Comparison of ENCODE assay signal across 24 cellular contexts in the genomic region with DNA sequence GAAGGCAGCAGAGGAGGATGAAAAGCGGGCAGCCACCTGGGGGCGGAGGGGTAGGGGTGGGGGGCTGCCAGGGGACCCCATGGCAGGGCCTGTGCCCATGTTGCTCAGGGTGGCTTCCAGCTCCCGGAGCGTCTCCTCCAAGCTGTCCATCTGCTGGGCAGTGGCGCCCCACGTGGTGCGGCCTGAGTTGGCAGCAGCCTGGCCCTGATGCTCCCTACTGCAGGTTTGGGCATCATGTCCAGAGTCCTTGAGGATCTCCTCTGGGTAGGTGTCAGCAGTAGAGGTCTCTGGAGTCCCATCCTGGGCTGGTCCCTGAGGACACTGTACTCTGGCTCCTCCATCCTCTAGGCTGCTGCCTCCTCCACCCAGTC.
"Had no signal": no experiment of that assay in that cellular context is flagged by ENCODE, and none has a peak within 500 bp of the region (broad histone marks: within the 10 kb centered on the region; RNA-seq: fewer than 3 reads in every experiment).

No MANE protein-coding gene starts in this region.

- DNase-seq: activated CD4-positive, alpha-beta T cell treated with anti-CD3 and anti-CD28 coated beads, Interleukin-2, amount 10 ng/mL, durations not matched to agents 7 days and 5 days; activated CD4-positive, CD25-positive, alpha-beta regulatory T cell treated with anti-CD3 and anti-CD28 coated beads, Interleukin-2, amount 50 U/mL, for 72 hours; activated CD8-positive, alpha-beta memory T cell treated with anti-CD3 and anti-CD28 coated beads, Interleukin-2, amount 10 ng/mL, durations not matched to agents 7 days and 5 days; activated CD8-positive, alpha-beta T cell treated with anti-CD3 and anti-CD28 coated beads for 36 hours; activated gamma-delta T cell; activated naive CD4-positive, alpha-beta T cell treated with anti-CD3 and anti-CD28 coated beads, Interleukin-2, amount 50 U/mL, for 16 hours; activated naive CD8-positive, alpha-beta T cell treated with anti-CD3 and anti-CD28 coated beads, Interleukin-2, amount 50 U/mL, for 24 hours; activated T-cell treated with anti-CD3 and anti-CD28 coated beads for 4 hours; cortex of kidney; erythroblast; foreskin keratinocyte; kidney; naive B cell; pancreas; psoas muscle; right cardiac atrium; stimulated activated naive B cell treated with anti-CD40 and anti-IgM and Interleukin-4, amounts not matched to agents 10 μg/mL and 1 μg/mL and 100 μg/mL, for 72 hours; transverse colon had no signal

- H3K4me1 ChIP-seq: foreskin keratinocyte, pancreas, psoas muscle, transverse colon had no signal

- H3K27me3 ChIP-seq: foreskin keratinocyte, pancreas had no signal

- H3K4me1 Mint-ChIP-seq: activated CD4-positive, alpha-beta T cell treated with anti-CD3 and anti-CD28 coated beads, Interleukin-2, amount 10 ng/mL, durations not matched to agents 7 days and 5 days; activated CD8-positive, alpha-beta memory T cell treated with anti-CD3 and anti-CD28 coated beads, Interleukin-2, amount 10 ng/mL, durations not matched to agents 7 days and 5 days; activated naive CD8-positive, alpha-beta T cell treated with anti-CD3 and anti-CD28 coated beads, Interleukin-2, amount 50 U/mL, for 24 hours; neural crest cell had no signal

- H3K36me3 Mint-ChIP-seq: activated CD8-positive, alpha-beta memory T cell treated with anti-CD3 and anti-CD28 coated beads, Interleukin-2, amount 10 ng/mL, durations not matched to agents 7 days and 5 days; naive B cell; stimulated activated naive B cell treated with anti-CD40 and anti-IgM and Interleukin-4, amounts not matched to agents 10 μg/mL and 1 μg/mL and 100 μg/mL, for 72 hours had no signal

- H3K9me3 Mint-ChIP-seq: activated CD4-positive, alpha-beta T cell treated with anti-CD3 and anti-CD28 coated beads, Interleukin-2, amount 10 ng/mL, durations not matched to agents 7 days and 5 days; activated CD8-positive, alpha-beta T cell treated with anti-CD3 and anti-CD28 coated beads for 36 hours; activated naive CD8-positive, alpha-beta T cell treated with anti-CD3 and anti-CD28 coated beads, Interleukin-2, amount 50 U/mL, for 24 hours; activated T-helper 1 cell treated with anti-CD3 and anti-CD28 coated beads, Interleukin-12 subunit alpha, Interleukin-12 subunit beta, Interleukin-2, Interleukin-4 antibody, amounts not matched to agents 30 ng/mL and 10 ng/mL and 1 ng/mL, durations not matched to agents 14 hours and 24 hours and 36 hours; naive B cell; neural crest cell; stimulated activated naive B cell treated with anti-CD40 and anti-IgM and Interleukin-4, amounts not matched to agents 10 μg/mL and 1 μg/mL and 100 μg/mL, for 72 hours; T-helper 2 cell treated with Interferon-gamma antibody and Interleukin-4, amounts not matched to agents 5 μg/mL and 100 μg/mL, for 36 hours had no signal

- H3K27ac Mint-ChIP-seq: activated CD4-positive, alpha-beta T cell treated with anti-CD3 and anti-CD28 coated beads, Interleukin-2, amount 10 ng/mL, durations not matched to agents 7 days and 5 days; activated CD8-positive, alpha-beta memory T cell treated with anti-CD3 and anti-CD28 coated beads, Interleukin-2, amount 10 ng/mL, durations not matched to agents 7 days and 5 days; activated CD8-positive, alpha-beta T cell treated with anti-CD3 and anti-CD28 coated beads for 36 hours; activated naive CD8-positive, alpha-beta T cell treated with anti-CD3 and anti-CD28 coated beads, Interleukin-2, amount 50 U/mL, for 24 hours; activated T-helper 1 cell treated with anti-CD3 and anti-CD28 coated beads, Interleukin-12 subunit alpha, Interleukin-12 subunit beta, Interleukin-2, Interleukin-4 antibody, amounts not matched to agents 30 ng/mL and 10 ng/mL and 1 ng/mL, durations not matched to agents 14 hours and 24 hours and 36 hours; stimulated activated naive B cell treated with anti-CD40 and anti-IgM and Interleukin-4, amounts not matched to agents 10 μg/mL and 1 μg/mL and 100 μg/mL, for 72 hours; T-helper 2 cell treated with Interferon-gamma antibody and Interleukin-4, amounts not matched to agents 5 μg/mL and 100 μg/mL, for 36 hours had no signal

- H3K36me3 ChIP-seq: pancreas, transverse colon had no signal

- H3K9me3 ChIP-seq: pancreas, psoas muscle, transverse colon had no signal

- H3K27me3 Mint-ChIP-seq: activated CD4-positive, alpha-beta T cell treated with anti-CD3 and anti-CD28 coated beads, Interleukin-2, amount 10 ng/mL, durations not matched to agents 7 days and 5 days had no signal

- H3K27ac ChIP-seq: foreskin keratinocyte, pancreas, psoas muscle, skin epidermis, transverse colon, VCaP had no signal

- H3K4me3 Mint-ChIP-seq: activated CD4-positive, alpha-beta T cell treated with anti-CD3 and anti-CD28 coated beads, Interleukin-2, amount 10 ng/mL, durations not matched to agents 7 days and 5 days; activated CD8-positive, alpha-beta memory T cell treated with anti-CD3 and anti-CD28 coated beads, Interleukin-2, amount 10 ng/mL, durations not matched to agents 7 days and 5 days; activated CD8-positive, alpha-beta T cell treated with anti-CD3 and anti-CD28 coated beads for 36 hours; activated naive CD8-positive, alpha-beta T cell treated with anti-CD3 and anti-CD28 coated beads, Interleukin-2, amount 50 U/mL, for 24 hours; activated T-helper 1 cell treated with anti-CD3 and anti-CD28 coated beads, Interleukin-12 subunit alpha, Interleukin-12 subunit beta, Interleukin-2, Interleukin-4 antibody, amounts not matched to agents 30 ng/mL and 10 ng/mL and 1 ng/mL, durations not matched to agents 14 hours and 24 hours and 36 hours; naive B cell; neural crest cell; stimulated activated naive B cell treated with anti-CD40 and anti-IgM and Interleukin-4, amounts not matched to agents 10 μg/mL and 1 μg/mL and 100 μg/mL, for 72 hours; T-helper 2 cell treated with Interferon-gamma antibody and Interleukin-4, amounts not matched to agents 5 μg/mL and 100 μg/mL, for 36 hours had no signal

- H3K4me3 ChIP-seq: lung, pancreas, psoas muscle, skin epidermis, transverse colon had no signal
